19 cellular contexts compared by ENCODE assay signal in the genomic region with DNA sequence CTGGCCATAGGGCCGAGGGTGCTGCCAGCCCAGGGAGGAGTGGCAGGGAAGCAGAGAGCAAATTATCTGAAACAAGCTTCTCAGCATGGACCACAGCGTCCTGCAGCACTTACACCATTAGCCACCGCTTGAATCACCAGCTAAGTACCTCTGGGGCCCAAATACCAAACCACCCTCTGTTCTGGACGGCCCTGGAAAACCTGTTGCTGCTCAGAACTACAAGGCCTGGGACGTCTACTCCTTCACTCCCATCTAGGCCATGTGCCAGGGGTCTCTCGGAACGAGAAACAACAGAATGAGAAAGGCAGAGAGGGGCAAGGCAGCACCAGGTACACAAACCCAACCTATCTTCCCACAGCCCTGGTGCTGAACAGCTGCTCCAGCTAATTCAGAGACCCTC.
"Had no signal": no experiment of that assay in that cellular context is flagged by ENCODE, and none has a peak within 500 bp of the region (broad histone marks: within the 10 kb centered on the region; RNA-seq: fewer than 3 reads in every experiment).

No MANE protein-coding gene starts in this region.

- DNase-seq: cortex of kidney; dorsolateral prefrontal cortex; effector memory CD4-positive, alpha-beta T cell; heart right ventricle; hypothalamus; mammary epithelial cell; naive thymus-derived CD8-positive, alpha-beta T cell; sigmoid colon; stimulated activated CD4-positive, alpha-beta T cell treated with anti-CD3 and anti-CD28 coated beads, Interleukin-12 subunit alpha, Interleukin-12 subunit beta, amount 100 ng/mL, for 4 hours; stimulated activated naive CD8-positive, alpha-beta T cell treated with anti-CD3 and anti-CD28 coated beads, Interleukin-15, Interleukin-2, amounts not matched to agents 100 U/mL and 50 U/mL, for 24 hours; tibial artery; upper lobe of left lung; uterus had no signal

- H3K9me3 Mint-ChIP-seq: naive thymus-derived CD8-positive, alpha-beta T cell had no signal

- H3K36me3 ChIP-seq: uterus had no signal

- H3K27ac ChIP-seq: heart right ventricle, neutrophil, right atrium auricular region, sigmoid colon, skin epidermis, suprapubic skin, tibial artery, upper lobe of left lung, uterus had no signal

- ATAC-seq: esophagus mucosa; heart right ventricle; left lobe of liver; naive thymus-derived CD8-positive, alpha-beta T cell; stimulated activated naive CD8-positive, alpha-beta T cell treated with anti-CD3 and anti-CD28 coated beads, Interleukin-15, Interleukin-2, amounts not matched to agents 100 U/mL and 50 U/mL, for 24 hours had no signal

- H3K27me3 Mint-ChIP-seq: naive thymus-derived CD8-positive, alpha-beta T cell had no signal

- H3K27me3 ChIP-seq: dorsolateral prefrontal cortex, heart right ventricle, neutrophil, right atrium auricular region, sigmoid colon, suprapubic skin, tibial artery, upper lobe of left lung, uterus had no signal

- H3K9me3 ChIP-seq: heart right ventricle, neutrophil, right atrium auricular region, sigmoid colon, suprapubic skin, tibial artery, upper lobe of left lung, uterus had no signal

- H3K4me3 ChIP-seq: dorsolateral prefrontal cortex, heart right ventricle, right atrium auricular region, sigmoid colon, skin epidermis, suprapubic skin, tibial artery, upper lobe of left lung, uterus had no signal

- H3K4me1 ChIP-seq: sigmoid colon, tibial artery, upper lobe of left lung, uterus had no signal

- H3K4me3 Mint-ChIP-seq: naive thymus-derived CD8-positive, alpha-beta T cell had no signal
